ENCODE assay signal across 28 cellular contexts in the genomic region with DNA sequence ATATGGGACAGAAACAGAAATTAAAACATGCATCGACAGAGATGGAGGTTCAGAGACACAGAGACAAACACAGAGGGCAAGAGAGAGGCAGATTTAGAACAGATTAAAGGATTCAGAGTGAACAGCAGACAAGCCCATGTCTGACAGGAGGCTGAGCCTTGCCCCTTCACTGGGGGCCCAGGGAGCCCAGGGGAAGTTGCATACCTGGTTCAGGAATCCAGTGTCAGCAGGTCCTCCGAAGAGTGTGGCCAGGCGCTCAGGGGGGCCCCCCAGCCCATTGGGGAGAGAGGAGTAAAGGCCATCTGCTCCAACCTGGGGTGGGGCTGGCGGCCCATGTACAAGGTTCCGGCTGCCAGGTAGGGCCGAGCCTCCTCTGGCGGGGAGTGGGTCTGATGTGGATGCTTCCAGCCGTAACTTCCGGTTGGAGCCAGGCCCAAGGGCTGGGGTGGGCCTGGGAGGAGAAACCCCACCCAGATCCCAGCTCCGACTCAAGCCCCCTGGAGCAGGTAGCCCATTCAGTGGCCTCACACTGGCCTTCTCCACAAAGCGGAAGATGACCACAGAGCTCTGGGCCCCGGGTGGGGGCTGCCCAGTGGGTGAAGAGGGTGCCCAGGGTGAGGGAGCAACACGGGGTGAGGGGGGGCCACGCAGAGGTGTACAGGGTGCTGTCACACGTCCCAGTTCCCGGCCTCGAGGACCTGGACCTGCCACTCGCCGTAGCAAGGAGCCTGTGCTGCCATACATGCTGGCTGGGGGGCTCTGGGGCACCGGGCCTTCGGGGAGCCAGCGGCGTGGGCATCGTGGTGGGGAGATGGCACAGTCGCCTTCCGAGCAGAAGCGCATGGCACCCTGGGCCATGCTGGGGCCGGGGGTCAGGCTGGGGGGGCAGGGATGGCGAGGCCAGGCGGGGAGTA. TPM values are rescaled to one million over a fixed set of nuclear protein-coding genes. Genes with fewer than 3 reads are reported as not detected.
"Had no signal": no experiment of that assay in that cellular context is flagged by ENCODE, and none has a peak within 500 bp of the region (broad histone marks: within the 10 kb centered on the region; RNA-seq: fewer than 3 reads in every experiment).

No MANE protein-coding gene starts in this region.

- H3K9me3 Mint-ChIP-seq: activated CD4-positive, alpha-beta memory T cell treated with anti-CD3 and anti-CD28 coated beads for 36 hours; activated CD4-positive, alpha-beta T cell treated with anti-CD3 and anti-CD28 coated beads, Interleukin-2, amount 10 ng/mL, durations not matched to agents 24 days and 14 days; activated T-cell treated with anti-CD3 and anti-CD28 coated beads, Interleukin-2, amount 50 U/mL, for 24 hours; mesothelial cell of epicardium; naive B cell had no signal

- H3K9me3 ChIP-seq: body of pancreas, esophagus muscularis mucosa, left lung, neutrophil, ovary, tibial nerve had no signal

- H3K4me1 ChIP-seq: foreskin keratinocyte had no signal

- ATAC-seq: body of pancreas, foreskin keratinocyte, left lung, SK-N-SH treated with all-trans-retinoic acid at 6 μM for 48 hours, T-helper 17 cell had no signal

- DNase-seq: activated CD4-positive, alpha-beta memory T cell treated with anti-CD3 and anti-CD28 coated beads for 36 hours; activated CD4-positive, alpha-beta T cell treated with anti-CD3 and anti-CD28 coated beads, Interleukin-2, amount 10 ng/mL, durations not matched to agents 24 days and 14 days; activated CD4-positive, CD25-positive, alpha-beta regulatory T cell treated with anti-CD3 and anti-CD28 coated beads, Interleukin-2, amount 50 U/mL, for 72 hours; activated CD8-positive, alpha-beta memory T cell treated with anti-CD3 and anti-CD28 coated beads, Interleukin-2, amount 50 U/mL, for 4 hours; activated gamma-delta T cell; activated naive CD4-positive, alpha-beta T cell treated with anti-CD3 and anti-CD28 coated beads, Interleukin-2, amount 50 U/mL, for 16 hours; activated T-cell treated with anti-CD3 and anti-CD28 coated beads, Interleukin-2, amount 50 U/mL, for 24 hours; anterior cingulate cortex; body of pancreas; cerebellar nuclear complex; foreskin keratinocyte; mammary epithelial cell; naive B cell; ovary; stimulated activated CD4-positive, alpha-beta T cell treated with anti-CD3 and anti-CD28 coated beads, Interleukin-15, amount 100 ng/mL, for 24 hours; stimulated activated naive CD4-positive, alpha-beta T cell; T-helper 17 cell; T1000 had no signal

- H3K27ac ChIP-seq: body of pancreas, cardiac muscle cell, coronary artery, esophagus muscularis mucosa, foreskin keratinocyte, left lung, neutrophil, ovary, tibial nerve had no signal

- H3K4me3 Mint-ChIP-seq: activated CD4-positive, alpha-beta memory T cell treated with anti-CD3 and anti-CD28 coated beads for 36 hours; activated CD4-positive, alpha-beta T cell treated with anti-CD3 and anti-CD28 coated beads, Interleukin-2, amount 10 ng/mL, durations not matched to agents 24 days and 14 days; activated T-cell treated with anti-CD3 and anti-CD28 coated beads, Interleukin-2, amount 50 U/mL, for 24 hours; mesothelial cell of epicardium had no signal

- H3K36me3 ChIP-seq: cardiac muscle cell, esophagus muscularis mucosa, left lung, neutrophil, ovary, tibial nerve had no signal

- H3K27ac Mint-ChIP-seq: activated CD4-positive, alpha-beta memory T cell treated with anti-CD3 and anti-CD28 coated beads for 36 hours; activated CD4-positive, alpha-beta T cell treated with anti-CD3 and anti-CD28 coated beads, Interleukin-2, amount 10 ng/mL, durations not matched to agents 24 days and 14 days; activated T-cell treated with anti-CD3 and anti-CD28 coated beads, Interleukin-2, amount 50 U/mL, for 24 hours; mesothelial cell of epicardium; progenitor cell of endocrine pancreas; T-helper 17 cell had no signal

- H3K4me3 ChIP-seq: body of pancreas, cardiac muscle cell, coronary artery, esophagus muscularis mucosa, left lung, ovary, tibial nerve had no signal

- H3K36me3 Mint-ChIP-seq: mesothelial cell of epicardium had no signal

- H3K27me3 ChIP-seq: ovary had no signal

RNA-seq across cellular contexts. Expression of a gene that starts 34.9 kb away (rescaled TPM):
- total RNA-seq: cardiac muscle cell, mesothelial cell of epicardium, urinary bladder had no signal
